In genomic region chr1:156884560-156884959, GRCh38 we compare ENCODE assay signal across 22 cellular contexts. TPM values are rescaled to one million over a fixed set of nuclear protein-coding genes. Genes with fewer than 3 reads are reported as not detected.
A peak's percentile ranks its signal among the peaks of the same experiment; 100 is the strongest.
DNase-seq lines count a peak whose midpoint lies in the region; ATAC-seq, FAIRE-seq and TF ChIP-seq lines count a peak whose summit lies in the region.
"Had no signal": no experiment of that assay in that cellular context is flagged by ENCODE, and none has a peak within 500 bp of the region (broad histone marks: within the 10 kb centered on the region; RNA-seq: fewer than 3 reads in every experiment).

No MANE protein-coding gene starts in this region.

- H3K9ac ChIP-seq in H1 (replicated peaks in 1 of 4; ENCODE audit: extremely low read depth in 1 of 4, low read depth in 3 of 4, low read length in 3 of 4): no peak overlapping the region
- H3K9ac ChIP-seq in neuronal stem cell (ENCODE audit: low read depth, low read length, poor library complexity): no peak overlapping the region

- H3K14ac ChIP-seq in H1 (ENCODE audit: insufficient read length) (no peak overlapping the region), neuronal stem cell (ENCODE audit: low read length) (no peak overlapping the region)

- 0 out of 2 replicates have a peak overlapping the region, but pooled peaks have one; percentile 9 for H2BK20ac ChIP-seq in H1 (ENCODE audit: low read length)

- H3K4me1 ChIP-seq in heart right ventricle (peaks cover 0 to 17% (median 3%) of the 10 kb centered on the region in 9 donors), H1 (replicated peaks in 1 of 4; ENCODE audit: control insufficient read depth in 3 of 4, insufficient read depth in 4 of 4, low read length in 3 of 4) (peaks cover 8 to 39% (median 16%) of the 10 kb centered on the region in 4 experiments), neuronal stem cell (ENCODE audit: control insufficient read depth in 2 of 2, insufficient read depth in 1 of 2, low read depth in 1 of 2, low read length in 2 of 2) (peaks cover 5 to 20% of the 10 kb centered on the region in 2 donors)
- H3K4me1 ChIP-seq: A549 had no signal

- 0 out of 2 replicates have a peak, but pooled peaks cover 2% of the 10 kb centered on the region for H3K23me2 ChIP-seq in H1 (ENCODE audit: low read depth, low read length)

- H3K9me3 ChIP-seq in heart right ventricle: no peaks in the 10 kb centered on the region
- H3K9me3 ChIP-seq in H1 (ENCODE audit: insufficient read depth in 2 of 2, low read depth in 1 of 2, low read length in 1 of 2): no peaks in the 10 kb centered on the region
- no peaks in the 10 kb centered on the region for H3K9me3 ChIP-seq in neuronal stem cell (replicated peaks in 1 of 2; ENCODE audit: control insufficient read depth in 2 of 2, insufficient read depth in 1 of 2, low read depth in 1 of 2, low read length in 2 of 2)
- H3K9me3 ChIP-seq: A549 had no signal

- H3K4me3 ChIP-seq in heart right ventricle (no peak overlapping the region), H1 (ENCODE audit: extremely low read depth in 1 of 4, insufficient read depth in 2 of 4, low read depth in 3 of 4, low read length in 4 of 4) (no peak overlapping the region), neuronal stem cell (ENCODE audit: low read length in 2 of 2) (no peak overlapping the region)
- H3K4me3 ChIP-seq: A549, GM12878 had no signal

- H3K56ac ChIP-seq in H1 (replicated peaks; ENCODE audit: insufficient read length, low read depth, low read length): no peak overlapping the region

- intact Hi-C loops in Right ventricle myocardium inferior (cut with DNase I): no loop called here
- intact Hi-C loops in heart right ventricle (cut with DNase I): loop anchor here in 7 of 10 donors (10.0 kb wide), 3 partner anchors 50 to 190 kb away; partner anchors contain the start of genes ISG20L2 (in 3 of the 7) and METTL25B (in 3 of the 7)
- intact Hi-C loops in posterior vena cava (cut with DNase I): loop anchor here in 1 of 2 donors (10.0 kb wide), 1 partner anchor 190 kb away; no protein-coding TSS in a partner anchor

- H4K91ac ChIP-seq in H1 (replicated peaks; ENCODE audit: insufficient read length, low read length): peak overlapping the region; percentile 52
- H4K91ac ChIP-seq in neuronal stem cell (ENCODE audit: low read depth, low read length, poor library complexity): no peak overlapping the region

- DNase-seq in Right ventricle myocardium inferior (ENCODE audit: missing footprints) (peak; percentile 40), heart right ventricle (no peak), H1 (ENCODE audit: low read depth in 1 of 2, low spot score in 2 of 2) (no peak), islet precursor cell (peak; percentile 68), neuronal stem cell (ENCODE audit: low spot score) (no peak), posterior vena cava (ENCODE audit: low spot score) (no peak), NCI-H345 (lab: John Stamatoyannopoulos, UW) (no peak)
- no peak for DNase-seq in activated naive CD8-positive, alpha-beta T cell treated with anti-CD3 and anti-CD28 coated beads, Interleukin-2, amount 50 U/mL, for 24 hours
- DNase-seq: AML-193; CD4-positive, alpha-beta memory T cell; DMS153; DMS79 treated with DMSO at 0.1 percent for 48 hours; HCEC 1CT had no signal

- no peaks in the 10 kb centered on the region for H3K4me1 Mint-ChIP-seq in activated naive CD8-positive, alpha-beta T cell treated with anti-CD3 and anti-CD28 coated beads, Interleukin-2, amount 50 U/mL, for 24 hours
- H3K4me1 Mint-ChIP-seq: CD14-positive monocyte; CD4-positive, alpha-beta memory T cell had no signal

- H2AK5ac ChIP-seq in H1 (ENCODE audit: low read depth, low read length) (0 out of 2 replicates have a peak overlapping the region, but pooled peaks have one; percentile 19), neuronal stem cell (ENCODE audit: low read depth, low read length) (no peak overlapping the region)

- no peaks in the 10 kb centered on the region for H3K36me3 Mint-ChIP-seq in activated naive CD8-positive, alpha-beta T cell treated with anti-CD3 and anti-CD28 coated beads, Interleukin-2, amount 50 U/mL, for 24 hours (ENCODE audit: low read depth)
- H3K36me3 Mint-ChIP-seq: CD14-positive monocyte; CD4-positive, alpha-beta memory T cell had no signal

- H3K27ac ChIP-seq in heart right ventricle: no peak overlapping the region
- no peak overlapping the region for H3K27ac ChIP-seq in H1 (ENCODE audit: low read depth, low read length)
- no peak overlapping the region for H3K27ac ChIP-seq in neuronal stem cell (replicated peaks; ENCODE audit: low read length)
- H3K27ac ChIP-seq: 22Rv1, A549, HL-60 had no signal

- H2BK12ac ChIP-seq in H1 (ENCODE audit: low read depth, low read length): peak overlapping the region; percentile 63; the same call in 1 of the 2 replicates
- no peak overlapping the region for H2BK12ac ChIP-seq in neuronal stem cell (ENCODE audit: low read length)

- no peaks in the 10 kb centered on the region for H4K20me1 ChIP-seq in H1 (replicated peaks in 1 of 2; ENCODE audit: control insufficient read depth in 1 of 2, insufficient read depth in 2 of 2, low read length in 2 of 2)

- H3K4me2 ChIP-seq in H1 (ENCODE audit: insufficient read depth in 1 of 2, low read depth in 2 of 2, low read length in 2 of 2) (peak overlapping the region; percentile 15 to 40; a peak in 3 of 4 replicates), neuronal stem cell (ENCODE audit: insufficient read depth, low read length, poor library complexity, severe bottlenecking) (no peak overlapping the region)
- H3K4me2 ChIP-seq: A549 had no signal

- 51 to 53% methylated on average over 5 of the region's 5 CpGs for whole genome bisulfite sequencing in heart right ventricle, 2 donors
- WGBS in H1 (ENCODE audit: extremely low coverage in 1 of 2, insufficient coverage in 1 of 2, insufficient read length in 1 of 2, insufficient replicate concordance in 2 of 2, low coverage in 1 of 2, low lambda C conversion rate in 2 of 2, missing lambda C conversion rate in 1 of 2), 2 experiments: 29% methylated on average over 5 of the region's 5 CpGs; no CpG with 5 or more reads in 1 of the 2 experiments
- no CpG with 5 or more reads among the region's 5 CpGs for WGBS in neuronal stem cell (ENCODE audit: extremely low coverage in 2 of 2, insufficient read length in 2 of 2, insufficient replicate concordance in 1 of 2), 2 donors

- TF ChIP-seq EP300 in H1 (IDR thresholded peaks at IDR 0.05; ENCODE audit: borderline replicate concordance in 1 of 2, low read depth in 2 of 2, low read length in 2 of 2): no peak

- no peak for FAIRE-seq in H1 (lab: Jason Lieb, UNC)
- FAIRE-seq: A549, GM12878, H54 had no signal

- H2BK5ac ChIP-seq in H1 (ENCODE audit: low read depth, low read length) (no peak overlapping the region), neuronal stem cell (ENCODE audit: low read length) (no peak overlapping the region)

- no peak for TF ChIP-seq RAD21 in H1 (IDR thresholded peaks at IDR 0.05 in 1 of 2, conservative IDR thresholded peaks at IDR 0.05 in 1 of 2; ENCODE audit: low read depth in 2 of 2, low read length in 2 of 2)

- TF ChIP-seq POLR2A in H1 (IDR thresholded peaks at IDR 0.05; ENCODE audit: control extremely low read depth in 1 of 2, low read depth in 2 of 2, low read length in 2 of 2): no peak

- no peak for ATAC-seq in Right ventricle myocardium inferior
- ATAC-seq in heart right ventricle: no peak
- no peak for ATAC-seq in activated naive CD8-positive, alpha-beta T cell treated with anti-CD3 and anti-CD28 coated beads, Interleukin-2, amount 50 U/mL, for 24 hours
- ATAC-seq: GM12878 had no signal

- H3K27me3 ChIP-seq in heart right ventricle (peaks cover 0 to 19% (median 6%) of the 10 kb centered on the region in 7 donors), H1 (replicated peaks in 1 of 4; ENCODE audit: control insufficient read depth in 3 of 4, extremely low read depth in 1 of 4, insufficient read depth in 3 of 4, low read length in 3 of 4) (peaks cover 0 to 27% (median 24%) of the 10 kb centered on the region in 4 experiments; a peak in 6 of 7 replicates), neuronal stem cell (ENCODE audit: control insufficient read depth in 3 of 3, insufficient read depth in 3 of 3, low read depth in 1 of 3, low read length in 3 of 3) (peaks cover 0 to 88% (median 0%) of the 10 kb centered on the region in 3 experiments)

- POLR2A ChIA-PET in H1 (lab: Charles Lee; ENCODE audit: partially characterized antibody): interaction anchor here (0.6 to 1.9 kb wide), 7 partner anchors 14 to 208 kb away, joined by 3 to 8 read pairs (median 4); partner anchors contain the start of genes ISG20L2, METTL25B and NTRK1

- TF ChIP-seq CTCF in heart right ventricle (IDR thresholded peaks at IDR 0.05) (no peak), H1 (IDR thresholded peaks at IDR 0.05; ENCODE audit: control extremely low read depth in 1 of 3, insufficient read depth in 1 of 3, low read depth in 1 of 3, low read length in 3 of 3) (no peak)

- H4K5ac ChIP-seq in H1 (ENCODE audit: insufficient read length, low read depth, low read length): no peak overlapping the region

- H3K27ac Mint-ChIP-seq in activated naive CD8-positive, alpha-beta T cell treated with anti-CD3 and anti-CD28 coated beads, Interleukin-2, amount 50 U/mL, for 24 hours: no peak overlapping the region
- H3K27ac Mint-ChIP-seq: CD4-positive, alpha-beta memory T cell had no signal

- H2BK15ac ChIP-seq in H1 (ENCODE audit: low read length): peak overlapping the region; percentile 95
- H2BK15ac ChIP-seq in neuronal stem cell (ENCODE audit: low read length): no peak overlapping the region

- peaks cover 22% of the 10 kb centered on the region for H3K27me3 Mint-ChIP-seq in activated naive CD8-positive, alpha-beta T cell treated with anti-CD3 and anti-CD28 coated beads, Interleukin-2, amount 50 U/mL, for 24 hours

- H3K79me1 ChIP-seq in H1 (ENCODE audit: low read depth, low read length) (no peaks in the 10 kb centered on the region), neuronal stem cell (ENCODE audit: low read depth, low read length) (no peaks in the 10 kb centered on the region)

- no peaks in the 10 kb centered on the region for H3K79me2 ChIP-seq in H1 (ENCODE audit: control insufficient read depth in 1 of 2, insufficient read depth in 2 of 2, low read length in 2 of 2)

- no peak overlapping the region; the same call in 1 of the 2 replicates for H3K18ac ChIP-seq in H1 (ENCODE audit: extremely low read depth, low read length)
- H3K18ac ChIP-seq in neuronal stem cell (ENCODE audit: low read length): peak overlapping the region; percentile 22

- no peaks in the 10 kb centered on the region for H3K9me3 Mint-ChIP-seq in activated naive CD8-positive, alpha-beta T cell treated with anti-CD3 and anti-CD28 coated beads, Interleukin-2, amount 50 U/mL, for 24 hours
- H3K9me3 Mint-ChIP-seq: CD14-positive monocyte had no signal

- CTCF ChIA-PET in H1 (lab: Charles Lee; ENCODE audit: partially characterized antibody): interaction anchor here (0.6 to 31.4 kb wide), 21 partner anchors 5 to 211 kb away, joined by 3 to 719 read pairs (median 4); partner anchors contain the start of genes INSRR, LRRC71, NTRK1 and PEAR1

- H3K4me3 Mint-ChIP-seq in activated naive CD8-positive, alpha-beta T cell treated with anti-CD3 and anti-CD28 coated beads, Interleukin-2, amount 50 U/mL, for 24 hours: no peak overlapping the region
- H3K4me3 Mint-ChIP-seq: CD14-positive monocyte; CD4-positive, alpha-beta memory T cell had no signal

- H3K36me3 ChIP-seq in heart right ventricle (no peaks in the 10 kb centered on the region), H1 (ENCODE audit: control insufficient read depth in 2 of 4, insufficient read depth in 4 of 4, low read length in 3 of 4) (no peaks in the 10 kb centered on the region), neuronal stem cell (replicated peaks in 1 of 2; ENCODE audit: control insufficient read depth in 2 of 2, insufficient read depth in 2 of 2, low read length in 2 of 2) (no peaks in the 10 kb centered on the region)

- H2AFZ ChIP-seq in H1 (ENCODE audit: low read length) (no peak overlapping the region), neuronal stem cell (ENCODE audit: low read length) (no peak overlapping the region)

- H2BK120ac ChIP-seq in H1 (replicated peaks; ENCODE audit: low read depth, low read length) (no peak overlapping the region), neuronal stem cell (ENCODE audit: low read depth, low read length) (no peak overlapping the region)

- H3K23ac ChIP-seq in H1 (ENCODE audit: insufficient read length) (no peak overlapping the region), neuronal stem cell (ENCODE audit: low read depth, low read length, poor library complexity) (no peak overlapping the region)

- H4K8ac ChIP-seq in H1 (ENCODE audit: extremely low read depth, insufficient read depth, low read length): no peak overlapping the region
- H4K8ac ChIP-seq in neuronal stem cell (ENCODE audit: low read depth, low read length): no peak overlapping the region

- no peak overlapping the region for H3K4ac ChIP-seq in H1 (replicated peaks; ENCODE audit: insufficient read length, low read depth, low read length)
- no peak overlapping the region for H3K4ac ChIP-seq in neuronal stem cell (ENCODE audit: low read length)

RNA-seq across cellular contexts. Expression of gene PEAR1, which starts 9.0 kb away (rescaled TPM):
- 8.1 TPM for total RNA-seq in Right ventricle myocardium inferior
- 10 to 100 TPM in 2 of 10 donors, 1 to 10 TPM in 8; 3.8 to 12.4 (median 7.1) TPM for total RNA-seq in heart right ventricle
- 10 to 100 TPM in 1 of 2 donors, 1 to 10 TPM in 1; 6.2 to 13.7 TPM for polyA plus RNA-seq in heart right ventricle
- total RNA-seq in H1 (2021; fragmentation: NEBNext Ultra II Directional; extraction: Animal tissue kit (Norgen Biotek cat#: 25700)): 0.71 and 0.82 TPM in 2 replicates
- 0.63 and 0.77 TPM in 2 replicates for polyA plus RNA-seq in H1 (2011; rRNA removed)
- 0.44 TPM for polyA plus RNA-seq in H1 (2011; cell fraction: cytosol; rRNA removed)
- 3.3 TPM for polyA plus RNA-seq in H1 (2011; cell fraction: nucleus; rRNA removed)
- polyA plus RNA-seq in H1 (2012, experiment 1 of 2): 0.26 to 0.88 TPM (median 0.65 TPM) in 4 replicates
- polyA plus RNA-seq in H1 (2012, experiment 2 of 2): 0.39 TPM
- polyA plus RNA-seq in H1 (2013, experiment 1 of 2): 0.53 TPM
- 0.42 TPM for polyA plus RNA-seq in H1 (2013, experiment 2 of 2)
- polyA minus RNA-seq in H1 (2011; rRNA and poly(A)+ RNA removed): 0.13 and 0.22 TPM in 2 replicates
- polyA minus RNA-seq in H1 (2011; cell fraction: cytosol; rRNA and poly(A)+ RNA removed): 0.37 TPM
- 1.5 TPM for polyA minus RNA-seq in H1 (2011; cell fraction: nucleus; rRNA and poly(A)+ RNA removed)
- 0.78 TPM for polyA plus RNA-seq in neuronal stem cell (2013, experiment 1 of 2)
- 0.62 TPM for polyA plus RNA-seq in neuronal stem cell (2013, experiment 2 of 2)
- total RNA-seq in posterior vena cava: 10 to 100 TPM; 14.5 to 14.6 TPM
- total RNA-seq: GM12878 had no signal
- polyA plus RNA-seq: CD14-positive monocyte; CD4-positive, alpha-beta memory T cell; GM12878 had no signal

RNA-seq across cellular contexts. Expression of gene NTRK1, which starts 23.9 kb away (rescaled TPM):
- total RNA-seq in Right ventricle myocardium inferior (2.4 TPM), heart right ventricle (1 to 10 TPM in 4 of 10 donors, under 1 TPM in 6; 0.15 to 3.7 (median 0.69) TPM), posterior vena cava (1 to 10 TPM; 3.5 to 3.9 TPM)
- polyA plus RNA-seq in heart right ventricle (1 to 10 TPM in 1 of 2 donors, under 1 TPM in 1; 0.28 to 1.5 TPM), H1 (2011; rRNA removed) (0.12 and 0.13 TPM in 2 replicates)
- total RNA-seq in H1 (2021; fragmentation: NEBNext Ultra II Directional; extraction: Animal tissue kit (Norgen Biotek cat#: 25700)): 0.24 and 0.27 TPM in 2 replicates
- polyA plus RNA-seq in H1 (2011; cell fraction: cytosol; rRNA removed): 0.06 TPM
- polyA plus RNA-seq in H1 (2011; cell fraction: nucleus; rRNA removed): 0.74 TPM
- 0.05 to 0.15 TPM (median 0.13 TPM) in 3 of 4 replicates, not detected in the other for polyA plus RNA-seq in H1 (2012, experiment 1 of 2)
- polyA plus RNA-seq in H1 (2012, experiment 2 of 2): 0.05 TPM
- polyA plus RNA-seq in H1 (2013, experiment 1 of 2): 0.18 TPM
- polyA plus RNA-seq in H1 (2013, experiment 2 of 2): 0.06 TPM
- 0.12 and 0.13 TPM in 2 replicates for polyA minus RNA-seq in H1 (2011; rRNA and poly(A)+ RNA removed)
- not detected for polyA minus RNA-seq in H1 (2011; cell fraction: cytosol; rRNA and poly(A)+ RNA removed)
- polyA minus RNA-seq in H1 (2011; cell fraction: nucleus; rRNA and poly(A)+ RNA removed): not detected
- polyA plus RNA-seq in neuronal stem cell (2013, experiment 1 of 2): 0.07 TPM
- 0.11 TPM for polyA plus RNA-seq in neuronal stem cell (2013, experiment 2 of 2)
- polyA plus RNA-seq: CD14-positive monocyte; CD4-positive, alpha-beta memory T cell had no signal

RNA-seq across cellular contexts. Expression of gene INSRR, which starts 25.6 kb away (rescaled TPM):
- 0.46 TPM for total RNA-seq in Right ventricle myocardium inferior
- under 1 TPM; 0.04 to 0.20 (median 0.07) TPM for total RNA-seq in heart right ventricle
- under 1 TPM; 0.01 to 0.80 TPM for polyA plus RNA-seq in heart right ventricle
- total RNA-seq in H1 (2021; fragmentation: NEBNext Ultra II Directional; extraction: Animal tissue kit (Norgen Biotek cat#: 25700)): not detected in 2 replicates
- polyA plus RNA-seq in H1 (2011; rRNA removed): 0.02 TPM in 2 replicates
- polyA plus RNA-seq in H1 (2011; cell fraction: cytosol; rRNA removed): not detected
- 0.17 TPM for polyA plus RNA-seq in H1 (2011; cell fraction: nucleus; rRNA removed)
- polyA plus RNA-seq in H1 (2012, experiment 1 of 2): 0.03 to 0.04 TPM in 2 of 4 replicates, not detected in the others
- polyA plus RNA-seq in H1 (2012, experiment 2 of 2): 0.03 TPM
- not detected for polyA plus RNA-seq in H1 (2013, experiment 1 of 2)
- polyA plus RNA-seq in H1 (2013, experiment 2 of 2): under 0.01 TPM
- polyA minus RNA-seq in H1 (2011; rRNA and poly(A)+ RNA removed): 0.07 TPM in 1 of 2 replicates, not detected in the other
- polyA minus RNA-seq in H1 (2011; cell fraction: cytosol; rRNA and poly(A)+ RNA removed): not detected
- 0.10 TPM for polyA minus RNA-seq in H1 (2011; cell fraction: nucleus; rRNA and poly(A)+ RNA removed)
- 0.01 TPM for polyA plus RNA-seq in neuronal stem cell (2013, experiment 1 of 2)
- 0.01 TPM for polyA plus RNA-seq in neuronal stem cell (2013, experiment 2 of 2)
- under 1 TPM; 0.19 to 0.23 TPM for total RNA-seq in posterior vena cava
- total RNA-seq: G401, GM12878, HT1080 had no signal
- polyA plus RNA-seq: A549; BJ; CD14-positive monocyte; CD4-positive, alpha-beta memory T cell had no signal

RNA-seq across cellular contexts. Expression of gene LRRC71, which starts 35.9 kb away (rescaled TPM):
- total RNA-seq in Right ventricle myocardium inferior: not detected
- under 1 TPM in 3 of 10 donors, not detected in 7; 0.15 to 0.38 (median 0.35) TPM for total RNA-seq in heart right ventricle
- under 1 TPM; 0.06 to 0.51 TPM for polyA plus RNA-seq in heart right ventricle
- total RNA-seq in H1 (2021; fragmentation: NEBNext Ultra II Directional; extraction: Animal tissue kit (Norgen Biotek cat#: 25700)): not detected in 2 replicates
- 0.05 and 0.16 TPM in 2 replicates for polyA plus RNA-seq in H1 (2011; rRNA removed)
- 0.27 TPM for polyA plus RNA-seq in H1 (2011; cell fraction: cytosol; rRNA removed)
- 0.46 TPM for polyA plus RNA-seq in H1 (2011; cell fraction: nucleus; rRNA removed)
- 0.12 to 0.59 TPM (median 0.31 TPM) in 4 replicates for polyA plus RNA-seq in H1 (2012, experiment 1 of 2)
- polyA plus RNA-seq in H1 (2012, experiment 2 of 2): not detected
- polyA plus RNA-seq in H1 (2013, experiment 1 of 2): 0.12 TPM
- 0.11 TPM for polyA plus RNA-seq in H1 (2013, experiment 2 of 2)
- 0.24 TPM in 1 of 2 replicates, not detected in the other for polyA minus RNA-seq in H1 (2011; rRNA and poly(A)+ RNA removed)
- polyA minus RNA-seq in H1 (2011; cell fraction: cytosol; rRNA and poly(A)+ RNA removed): not detected
- not detected for polyA minus RNA-seq in H1 (2011; cell fraction: nucleus; rRNA and poly(A)+ RNA removed)
- polyA plus RNA-seq in neuronal stem cell (2013, experiment 1 of 2): 0.03 TPM
- polyA plus RNA-seq in neuronal stem cell (2013, experiment 2 of 2): 0.01 TPM
- total RNA-seq in posterior vena cava: not detected
- total RNA-seq: CD4-positive, alpha-beta memory T cell; G401; GM12878; HT1080 had no signal
- polyA plus RNA-seq: CD14-positive monocyte; CD4-positive, alpha-beta memory T cell; GM12878 had no signal

Comparison
In these comparisons a context has a peak if more than half of its experiments do, and no peak if none do; other contexts are left out.
1. DNase-seq: peak in Right ventricle myocardium inferior (single experiment) and islet precursor cell (single experiment); none in heart right ventricle (0 of 2), H1 (0 of 2), neuronal stem cell (single experiment), posterior vena cava (single experiment), activated naive CD8-positive, alpha-beta T cell treated with anti-CD3 and anti-CD28 coated beads, Interleukin-2, amount 50 U/mL, for 24 hours (single experiment) and NCI-H345 (single experiment).